Comparison of ENCODE assay signal across 28 cellular contexts in the genomic region with DNA sequence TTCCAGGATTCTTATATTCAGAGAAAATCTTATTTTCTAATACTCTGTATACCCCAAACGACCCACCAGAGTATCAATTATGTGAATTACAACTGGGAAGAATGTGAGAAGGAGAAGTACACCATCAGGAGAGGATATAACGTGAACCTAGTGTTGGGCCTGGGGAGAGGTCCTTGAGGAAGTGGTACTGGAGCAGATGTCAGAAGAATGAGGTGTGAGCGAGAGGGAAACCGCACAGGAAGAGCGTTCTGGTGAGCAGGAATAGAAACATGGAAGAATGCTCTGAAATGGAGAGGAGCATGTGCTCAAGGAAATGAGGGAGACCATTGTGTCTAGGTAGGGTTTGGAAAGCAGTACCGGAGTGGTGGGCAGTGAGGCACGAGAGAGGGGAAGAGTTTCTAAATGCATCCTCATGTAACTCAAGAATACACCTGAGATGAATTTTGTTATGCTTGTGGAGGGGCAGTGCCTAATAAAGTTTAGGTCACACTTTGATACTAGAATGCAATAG.
"Had no signal": no experiment of that assay in that cellular context is flagged by ENCODE, and none has a peak within 500 bp of the region (broad histone marks: within the 10 kb centered on the region; RNA-seq: fewer than 3 reads in every experiment).

No MANE protein-coding gene starts in this region.

- FAIRE-seq: bronchial epithelial cell, TTC549 had no signal

- H3K27me3 ChIP-seq: SJCRH30 had no signal

- H3K9me3 ChIP-seq: SJCRH30 had no signal

- ATAC-seq: activated CD8-positive, alpha-beta memory T cell treated with anti-CD3 and anti-CD28 coated beads, Interleukin-2, amount 10 ng/mL, durations not matched to agents 7 days and 5 days; activated naive CD8-positive, alpha-beta T cell treated with anti-CD3 and anti-CD28 coated beads, Interleukin-2, amount 50 U/mL, for 24 hours; Panc1 had no signal

- DNase-seq: activated B cell treated with CpG ODN at 0.5 μM for 24 hours; activated CD4-positive, alpha-beta memory T cell treated with anti-CD3 and anti-CD28 coated beads for 36 hours; activated CD4-positive, alpha-beta T cell treated with anti-CD3 and anti-CD28 coated beads for 4 hours; activated CD4-positive, alpha-beta T cell treated with anti-CD3 and anti-CD28 coated beads, Interleukin-2, amount 50 U/mL, for 1 hour; activated CD4-positive, CD25-positive, alpha-beta regulatory T cell treated with anti-CD3 and anti-CD28 coated beads, Interleukin-2, amount 50 U/mL, for 72 hours; activated CD8-positive, alpha-beta memory T cell treated with anti-CD3 and anti-CD28 coated beads for 24 hours; activated CD8-positive, alpha-beta memory T cell treated with anti-CD3 and anti-CD28 coated beads, Interleukin-2, amount 10 ng/mL, durations not matched to agents 7 days and 5 days; activated CD8-positive, alpha-beta memory T cell treated with anti-CD3 and anti-CD28 coated beads, Interleukin-2, amount 50 U/mL, for 48 hours; activated effector memory CD4-positive, alpha-beta T cell treated with Interleukin-2 at 50 U/mL for 16 hours; activated naive CD4-positive, alpha-beta T cell treated with anti-CD3 and anti-CD28 coated beads, Interleukin-2, amount 10 ng/mL, durations not matched to agents 7 days and 5 days; activated naive CD8-positive, alpha-beta T cell treated with anti-CD3 and anti-CD28 coated beads, Interleukin-2, amount 50 U/mL, for 24 hours; activated T-cell treated with anti-CD3 and anti-CD28 coated beads, Interleukin-2, amount 50 U/mL, for 48 hours; anterior cingulate cortex; caudate nucleus; NCI-H1092 treated with DMSO at 0.1 percent for 48 hours; NCI-H1417; NCI-H146; NCI-H187; NCI-H2029 treated with DMSO at 0.1 percent for 48 hours; NCI-H2107; NCI-H2171; NCI-H510A treated with DMSO at 0.1 percent for 48 hours; SHP77; SJCRH30 had no signal

- H3K4me1 ChIP-seq: SJCRH30 had no signal

- H3K36me3 ChIP-seq: SJCRH30 had no signal

- H3K4me3 ChIP-seq: SJCRH30, SK-N-MC had no signal

- H3K27ac ChIP-seq: SJCRH30, SK-N-MC had no signal
